ENCODE assay signal across 14 cellular contexts in the genomic region with DNA sequence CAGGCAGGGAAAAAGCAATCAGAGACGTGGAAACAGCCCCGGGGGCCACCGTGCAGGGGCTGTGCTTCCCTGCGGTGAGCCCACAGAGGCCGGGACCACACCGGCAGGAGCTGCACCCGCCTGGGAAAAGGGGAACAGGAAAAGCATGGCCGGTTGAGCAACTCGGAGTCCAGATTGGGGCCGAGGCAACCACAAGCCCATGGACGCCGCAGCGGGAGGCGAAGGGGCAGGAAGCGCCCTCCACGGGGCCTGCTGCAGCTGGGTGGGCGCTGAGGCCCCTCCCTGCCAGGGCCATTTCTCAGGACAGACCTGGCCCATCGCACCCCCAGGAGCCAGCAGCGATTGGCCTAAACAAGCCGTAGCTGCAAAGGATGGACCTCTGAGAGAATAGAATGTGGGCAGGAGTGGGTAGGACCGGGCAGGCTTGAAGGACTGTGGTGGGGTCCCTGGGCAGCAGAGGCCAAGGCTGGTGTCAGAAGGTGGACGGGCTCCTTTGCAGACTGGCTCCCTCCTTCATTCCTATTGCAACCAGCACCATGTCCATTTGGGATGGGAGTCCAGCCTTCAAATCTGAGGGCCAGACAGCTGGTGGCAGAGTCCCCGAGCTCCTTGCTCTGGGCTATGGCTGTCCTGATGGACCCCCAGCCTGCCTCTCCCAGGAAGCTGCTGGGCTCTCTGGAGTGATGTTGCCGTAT. TPM values are rescaled to one million over a fixed set of nuclear protein-coding genes. Genes with fewer than 3 reads are reported as not detected.
A peak's percentile ranks its signal among the peaks of the same experiment; 100 is the strongest.
DNase-seq lines count a peak whose midpoint lies in the region; ATAC-seq, FAIRE-seq and TF ChIP-seq lines count a peak whose summit lies in the region.
"Had no signal": no experiment of that assay in that cellular context is flagged by ENCODE, and none has a peak within 500 bp of the region (broad histone marks: within the 10 kb centered on the region; RNA-seq: fewer than 3 reads in every experiment).

No MANE protein-coding gene starts in this region.

- H3K9me3 ChIP-seq in H1 (ENCODE audit: insufficient read depth in 2 of 2, low read depth in 1 of 2, low read length in 1 of 2) = peaks cover 0 to 10% of the 10 kb centered on the region in 2 experiments; a peak in 2 of 4 replicates
- H3K9me3 ChIP-seq in mucosa of descending colon = no peaks in the 10 kb centered on the region
- H3K9me3 ChIP-seq: HAP-1 had no signal

- TF ChIP-seq POLR2A in NB4 (IDR thresholded peaks at IDR 0.05; ENCODE audit: extremely low read depth, insufficient read length) = no peak
- TF ChIP-seq POLR2A in H1 (IDR thresholded peaks at IDR 0.05; ENCODE audit: control extremely low read depth in 1 of 2, low read depth in 2 of 2, low read length in 2 of 2) = no peak

- H3K27ac ChIP-seq in H1 (ENCODE audit: low read depth, low read length) = no peak overlapping the region
- H3K27ac ChIP-seq: brain microvascular endothelial cell had no signal

- no peaks in the 10 kb centered on the region for H3K79me1 ChIP-seq in H1 (ENCODE audit: low read depth, low read length)

- no peak overlapping the region for H4K91ac ChIP-seq in H1 (replicated peaks; ENCODE audit: insufficient read length, low read length)

- no peak for TF ChIP-seq EP300 in H1 (IDR thresholded peaks at IDR 0.05; ENCODE audit: borderline replicate concordance in 1 of 2, low read depth in 2 of 2, low read length in 2 of 2)

- H4K5ac ChIP-seq in H1 (ENCODE audit: insufficient read length, low read depth, low read length) = no peak overlapping the region

- H2BK15ac ChIP-seq in H1 (ENCODE audit: low read length) = no peak overlapping the region

- intact Hi-C loops in mucosa of descending colon (cut with DNase I, micrococcal nuclease) = loop anchor here in 1 of 2 donors (10.0 kb wide), 1 partner anchor 685 kb away; the partner anchor contains the start of gene FOXF1

- H2BK5ac ChIP-seq in H1 (ENCODE audit: low read depth, low read length) = no peak overlapping the region

- peaks cover 0 to 2% of the 10 kb centered on the region in 2 experiments for H4K20me1 ChIP-seq in H1 (replicated peaks in 1 of 2; ENCODE audit: control insufficient read depth in 1 of 2, insufficient read depth in 2 of 2, low read length in 2 of 2)

- H3K9ac ChIP-seq in H1 (replicated peaks in 1 of 4; ENCODE audit: extremely low read depth in 1 of 4, low read depth in 3 of 4, low read length in 3 of 4) = no peak overlapping the region

- no peak overlapping the region for H2BK12ac ChIP-seq in H1 (ENCODE audit: low read depth, low read length)

- H2AK5ac ChIP-seq in H1 (ENCODE audit: low read depth, low read length) = no peak overlapping the region

- H3K4ac ChIP-seq in H1 (replicated peaks; ENCODE audit: insufficient read length, low read depth, low read length) = no peak overlapping the region

- TF ChIP-seq CTCF in NB4 (IDR thresholded peaks at IDR 0.05; ENCODE audit: low read depth, low read length) = no peak
- no peak for TF ChIP-seq CTCF in H1 (IDR thresholded peaks at IDR 0.05; ENCODE audit: control extremely low read depth in 1 of 3, insufficient read depth in 1 of 3, low read depth in 1 of 3, low read length in 3 of 3)
- TF ChIP-seq CTCF in mucosa of descending colon (IDR thresholded peaks at IDR 0.05) = no peak

- H3K27me3 ChIP-seq in H1 (replicated peaks in 1 of 4; ENCODE audit: control insufficient read depth in 3 of 4, extremely low read depth in 1 of 4, insufficient read depth in 3 of 4, low read length in 3 of 4) = peaks cover 0 to 3% (median 0%) of the 10 kb centered on the region in 4 experiments; a peak in 1 of 7 replicates

- TF ChIP-seq RAD21 in H1 (IDR thresholded peaks at IDR 0.05 in 1 of 2, conservative IDR thresholded peaks at IDR 0.05 in 1 of 2; ENCODE audit: low read depth in 2 of 2, low read length in 2 of 2) = no peak

- no peak overlapping the region for H2BK20ac ChIP-seq in H1 (ENCODE audit: low read length)

- H4K8ac ChIP-seq in H1 (ENCODE audit: extremely low read depth, insufficient read depth, low read length) = peak overlapping the region; percentile 89; the same call in 1 of the 2 replicates

- peak in 9 of 14 donors; percentile 17 to 62 (median 36) for DNase-seq in C1 segment of cervical spinal cord (lab: John Stamatoyannopoulos, UW)
- DNase-seq in NB4 (ENCODE audit: low read depth) = peak; percentile 98
- no peak for DNase-seq in H1 (ENCODE audit: low read depth in 1 of 2, low spot score in 2 of 2)
- peak in 2 of 3 donors; percentile 23 to 67 for DNase-seq in mucosa of descending colon
- no peak for DNase-seq in NCI-H2081 (lab: John Stamatoyannopoulos, UW)
- no peak for DNase-seq in NCI-H82 treated with DMSO at 0.1 percent for 48 hours (lab: John Stamatoyannopoulos, UW; ENCODE audit: unreplicated experiment)
- DNase-seq: activated CD4-positive, CD25-positive, alpha-beta regulatory T cell treated with anti-CD3 and anti-CD28 coated beads, Interleukin-2, amount 50 U/mL, for 72 hours; brain microvascular endothelial cell; NCI-H1694; stimulated activated CD4-positive, alpha-beta T cell treated with anti-CD3 and anti-CD28 coated beads, Interleukin-2, amount 100 ng/mL, for 48 hours; stimulated activated naive CD4-positive, alpha-beta T cell treated with Interleukin-2 at 50 U/mL for 16 hours had no signal

- no peak overlapping the region for H3K4me2 ChIP-seq in H1 (ENCODE audit: insufficient read depth in 1 of 2, low read depth in 2 of 2, low read length in 2 of 2)

- H3K18ac ChIP-seq in H1 (ENCODE audit: extremely low read depth, low read length) = no peak overlapping the region

- peaks cover 3% of the 10 kb centered on the region; the same call in 1 of the 2 replicates for H3K23me2 ChIP-seq in H1 (ENCODE audit: low read depth, low read length)

- no peaks in the 10 kb centered on the region; a peak in 1 of 7 replicates for H3K4me1 ChIP-seq in H1 (replicated peaks in 1 of 4; ENCODE audit: control insufficient read depth in 3 of 4, insufficient read depth in 4 of 4, low read length in 3 of 4)
- H3K4me1 ChIP-seq in mucosa of descending colon (ENCODE audit: low read depth) = no peaks in the 10 kb centered on the region
- H3K4me1 ChIP-seq: HAP-1 had no signal

- POLR2A ChIA-PET in H1 (lab: Charles Lee; ENCODE audit: partially characterized antibody) = no interaction called here

- H3K4me3 ChIP-seq in NB4 (ENCODE audit: low read depth, low read length) (no peak overlapping the region), H1 (ENCODE audit: extremely low read depth in 1 of 4, insufficient read depth in 2 of 4, low read depth in 3 of 4, low read length in 4 of 4) (no peak overlapping the region), mucosa of descending colon (no peak overlapping the region)
- H3K4me3 ChIP-seq: HAP-1 had no signal

- CTCF ChIA-PET in H1 (lab: Charles Lee; ENCODE audit: partially characterized antibody) = interaction anchor here (0.5 to 6.9 kb wide), 5 partner anchors 9 to 566 kb away, joined by 3 to 51 read pairs (median 3); no protein-coding TSS in a partner anchor

- 91% methylated on average over 20 of the region's 24 CpGs; no CpG with 5 or more reads in 1 of the 2 experiments for WGBS in H1 (ENCODE audit: extremely low coverage in 1 of 2, insufficient coverage in 1 of 2, insufficient read length in 1 of 2, insufficient replicate concordance in 2 of 2, low coverage in 1 of 2, low lambda C conversion rate in 2 of 2, missing lambda C conversion rate in 1 of 2), 2 experiments

- FAIRE-seq in H1 (lab: Jason Lieb, UNC) = no peak

- H3K79me2 ChIP-seq in H1 (ENCODE audit: control insufficient read depth in 1 of 2, insufficient read depth in 2 of 2, low read length in 2 of 2) = no peaks in the 10 kb centered on the region

- H3K14ac ChIP-seq in H1 (ENCODE audit: insufficient read length) = no peak overlapping the region

- ATAC-seq in mucosa of descending colon (peak; percentile 47), GM21423 (IDR thresholded peaks at IDR 0.05; ENCODE audit: unreplicated experiment) (no peak), HG03460 (IDR thresholded peaks at IDR 0.05; ENCODE audit: unreplicated experiment) (no peak)

- no peak overlapping the region for H2BK120ac ChIP-seq in H1 (replicated peaks; ENCODE audit: low read depth, low read length)

- H3K23ac ChIP-seq in H1 (ENCODE audit: insufficient read length) = no peak overlapping the region

- no peak overlapping the region for H3K56ac ChIP-seq in H1 (replicated peaks; ENCODE audit: insufficient read length, low read depth, low read length)

- H2AFZ ChIP-seq in H1 (ENCODE audit: low read length) = no peak overlapping the region

- H3K36me3 ChIP-seq in H1 (ENCODE audit: control insufficient read depth in 2 of 4, insufficient read depth in 4 of 4, low read length in 3 of 4) (no peaks in the 10 kb centered on the region), mucosa of descending colon (ENCODE audit: low read depth) (no peaks in the 10 kb centered on the region)
- H3K36me3 ChIP-seq: brain microvascular endothelial cell, HAP-1 had no signal

TF ChIP-seq in H1, 55 proteins besides CTCF, POLR2A, EP300 and RAD21 (continues in another document):
- TF ChIP-seq SUZ12 (IDR thresholded peaks at IDR 0.05; ENCODE audit: low read length) (no peak), SAP30 (IDR thresholded peaks at IDR 0.05; ENCODE audit: insufficient read depth, insufficient replicate concordance, low read length) (no peak), POU5F1 (IDR thresholded peaks at IDR 0.05; ENCODE audit: low read depth, low read length) (no peak), TAF1 (IDR thresholded peaks at IDR 0.05; ENCODE audit: low read depth, low read length) (no peak)

RNA-seq across cellular contexts. Expression of gene COX4I1, which starts 30.4 kb away (rescaled TPM):
- total RNA-seq in H1 (2021; fragmentation: NEBNext Ultra II Directional; extraction: Animal tissue kit (Norgen Biotek cat#: 25700)) = 496 and 507 TPM in 2 replicates
- polyA plus RNA-seq in H1 (2011; rRNA removed) = 693 and 707 TPM in 2 replicates
- polyA plus RNA-seq in H1 (2011; cell fraction: cytosol; rRNA removed) = 932 TPM
- 683 TPM for polyA plus RNA-seq in H1 (2011; cell fraction: nucleus; rRNA removed)
- 451 to 785 TPM (median 705 TPM) in 4 replicates for polyA plus RNA-seq in H1 (2012, experiment 1 of 2)
- polyA plus RNA-seq in H1 (2012, experiment 2 of 2) = 672 TPM
- polyA plus RNA-seq in H1 (2013, experiment 1 of 2) = 1,101 TPM
- 1,112 TPM for polyA plus RNA-seq in H1 (2013, experiment 2 of 2)
- polyA minus RNA-seq in H1 (2011; rRNA and poly(A)+ RNA removed) = 205 and 258 TPM in 2 replicates
- 116 TPM for polyA minus RNA-seq in H1 (2011; cell fraction: cytosol; rRNA and poly(A)+ RNA removed)
- 127 TPM for polyA minus RNA-seq in H1 (2011; cell fraction: nucleus; rRNA and poly(A)+ RNA removed)
- 1,000 to 10,000 TPM in 2 of 3 donors, 100 to 1,000 TPM in 1; 793 to 1,140 (median 1,020) TPM for total RNA-seq in mucosa of descending colon

RNA-seq across cellular contexts. Expression of gene EMC8, which starts 30.6 kb away (rescaled TPM):
- total RNA-seq in H1 (2021; fragmentation: NEBNext Ultra II Directional; extraction: Animal tissue kit (Norgen Biotek cat#: 25700)) = 47.9 and 52.2 TPM in 2 replicates
- 64.0 and 69.7 TPM in 2 replicates for polyA plus RNA-seq in H1 (2011; rRNA removed)
- polyA plus RNA-seq in H1 (2011; cell fraction: cytosol; rRNA removed) = 60.0 TPM
- polyA plus RNA-seq in H1 (2011; cell fraction: nucleus; rRNA removed) = 79.9 TPM
- 29.4 to 44.5 TPM (median 41.7 TPM) in 4 replicates for polyA plus RNA-seq in H1 (2012, experiment 1 of 2)
- 39.1 TPM for polyA plus RNA-seq in H1 (2012, experiment 2 of 2)
- 33.5 TPM for polyA plus RNA-seq in H1 (2013, experiment 1 of 2)
- 31.9 TPM for polyA plus RNA-seq in H1 (2013, experiment 2 of 2)
- polyA minus RNA-seq in H1 (2011; rRNA and poly(A)+ RNA removed) = 64.3 and 73.2 TPM in 2 replicates
- 61.1 TPM for polyA minus RNA-seq in H1 (2011; cell fraction: cytosol; rRNA and poly(A)+ RNA removed)
- 38.0 TPM for polyA minus RNA-seq in H1 (2011; cell fraction: nucleus; rRNA and poly(A)+ RNA removed)
- total RNA-seq in mucosa of descending colon = 10 to 100 TPM; 27.7 to 31.0 (median 30.2) TPM

Comparison
In these comparisons a context has a peak if more than half of its experiments do, and no peak if none do; other contexts are left out.
1. DNase-seq: peak in C1 segment of cervical spinal cord (9 of 14), NB4 (single experiment) and mucosa of descending colon (2 of 3); none in H1 (0 of 2), NCI-H2081 (0 of 2) and NCI-H82 treated with DMSO at 0.1 percent for 48 hours (single experiment).